Comparison of ENCODE assay signal across 8 cellular contexts in genomic region chr22:50526849-50527801, GRCh38. TPM values are rescaled to one million over a fixed set of nuclear protein-coding genes. Genes with fewer than 3 reads are reported as not detected.
A peak's percentile ranks its signal among the peaks of the same experiment; 100 is the strongest.
DNase-seq lines count a peak whose midpoint lies in the region; TF ChIP-seq lines count a peak whose summit lies in the region.

No MANE protein-coding gene starts in this region.

- peaks cover 9% of the 10 kb centered on the region for H3K36me3 Mint-ChIP-seq in activated T-helper 1 cell treated with anti-CD3 and anti-CD28 coated beads, Interleukin-12 subunit alpha, Interleukin-12 subunit beta, Interleukin-2, Interleukin-4 antibody, amounts not matched to agents 30 ng/mL and 10 ng/mL and 1 ng/mL, durations not matched to agents 14 hours and 24 hours and 36 hours (ENCODE audit: low read depth)

- H3K4me3 ChIP-seq in GM12864 (ENCODE audit: low read depth, low read length) (peak overlapping the region; percentile 60), prostate gland (peak overlapping the region; percentile 59 to 82)

- H3K27ac ChIP-seq in prostate gland = peak overlapping the region; percentile 87 to 92

- H3K27ac Mint-ChIP-seq in activated T-helper 1 cell treated with anti-CD3 and anti-CD28 coated beads, Interleukin-12 subunit alpha, Interleukin-12 subunit beta, Interleukin-2, Interleukin-4 antibody, amounts not matched to agents 30 ng/mL and 10 ng/mL and 1 ng/mL, durations not matched to agents 14 hours and 24 hours and 36 hours = peak overlapping the region; percentile 86

- no peaks in the 10 kb centered on the region for H3K9me3 Mint-ChIP-seq in activated T-helper 1 cell treated with anti-CD3 and anti-CD28 coated beads, Interleukin-12 subunit alpha, Interleukin-12 subunit beta, Interleukin-2, Interleukin-4 antibody, amounts not matched to agents 30 ng/mL and 10 ng/mL and 1 ng/mL, durations not matched to agents 14 hours and 24 hours and 36 hours

- intact Hi-C loops in activated T-helper 1 cell treated with anti-CD3 and anti-CD28 coated beads, Interleukin-12 subunit alpha, Interleukin-12 subunit beta, Interleukin-2, Interleukin-4 antibody, amounts not matched to agents 30 ng/mL and 10 ng/mL and 1 ng/mL, durations not matched to agents 14 hours and 24 hours and 36 hours (cut with micrococcal nuclease) = loop anchor here (1.0 kb wide), 1 partner anchor 12 kb away; no protein-coding TSS in a partner anchor
- intact Hi-C loops in cardiac septum (cut with DNase I) = loop anchor here (5.0 kb wide), 2 partner anchors 35 to 55 kb away; partner anchors contain the start of genes CHKB and SYCE3
- intact Hi-C loops in prostate gland (cut with DNase I) = no loop called here

- no peaks in the 10 kb centered on the region for H3K9me3 ChIP-seq in prostate gland

- H3K36me3 ChIP-seq in prostate gland = peaks cover 0 to 5% of the 10 kb centered on the region in 2 donors

- peaks cover 11% of the 10 kb centered on the region for H3K4me1 ChIP-seq in prostate gland (replicated peaks)

- no peak for TF ChIP-seq POLR2A in prostate gland (IDR thresholded peaks at IDR 0.05)

- 69% methylated on average over 29 of the region's 29 CpGs for WGBS in prostate gland

- no peaks in the 10 kb centered on the region for H3K27me3 ChIP-seq in prostate gland (replicated peaks; ENCODE audit: insufficient read depth)

- peak overlapping the region; percentile 83 for H3K4me3 Mint-ChIP-seq in activated T-helper 1 cell treated with anti-CD3 and anti-CD28 coated beads, Interleukin-12 subunit alpha, Interleukin-12 subunit beta, Interleukin-2, Interleukin-4 antibody, amounts not matched to agents 30 ng/mL and 10 ng/mL and 1 ng/mL, durations not matched to agents 14 hours and 24 hours and 36 hours

- peaks cover 34% of the 10 kb centered on the region for H3K4me1 Mint-ChIP-seq in activated T-helper 1 cell treated with anti-CD3 and anti-CD28 coated beads, Interleukin-12 subunit alpha, Interleukin-12 subunit beta, Interleukin-2, Interleukin-4 antibody, amounts not matched to agents 30 ng/mL and 10 ng/mL and 1 ng/mL, durations not matched to agents 14 hours and 24 hours and 36 hours (ENCODE audit: low read depth)

- DNase-seq in GM12864 (ENCODE audit: low read depth) (no peak), LoVo (ENCODE audit: low spot score) (peak; percentile 48), cardiac septum (ENCODE audit: low spot score) (peak; percentile 90), prostate gland (ENCODE audit: low spot score) (no peak), dedifferentiated amniotic fluid mesenchymal stem cell (ENCODE audit: extremely low spot score) (no peak), NCI-H774 (lab: John Stamatoyannopoulos, UW) (no peak), KG1 (lab: John Stamatoyannopoulos, UW) (no peak)
- DNase-seq in activated T-helper 1 cell treated with anti-CD3 and anti-CD28 coated beads, Interleukin-12 subunit alpha, Interleukin-12 subunit beta, Interleukin-2, Interleukin-4 antibody, amounts not matched to agents 30 ng/mL and 10 ng/mL and 1 ng/mL, durations not matched to agents 14 hours and 24 hours and 36 hours (ENCODE audit: low spot score) = no peak

- H3K27me3 Mint-ChIP-seq in activated T-helper 1 cell treated with anti-CD3 and anti-CD28 coated beads, Interleukin-12 subunit alpha, Interleukin-12 subunit beta, Interleukin-2, Interleukin-4 antibody, amounts not matched to agents 30 ng/mL and 10 ng/mL and 1 ng/mL, durations not matched to agents 14 hours and 24 hours and 36 hours (ENCODE audit: insufficient read depth) = no peaks in the 10 kb centered on the region

- no peak for TF ChIP-seq CTCF in GM12864 (IDR thresholded peaks at IDR 0.05; ENCODE audit: low read depth, low read length, missing control alignments)
- no peak for TF ChIP-seq CTCF in prostate gland (IDR thresholded peaks at IDR 0.05)

RNA-seq across cellular contexts. Expression of gene SCO2, which starts 1.7 kb away (rescaled TPM):
- total RNA-seq in activated T-helper 1 cell treated with anti-CD3 and anti-CD28 coated beads, Interleukin-12 subunit alpha, Interleukin-12 subunit beta, Interleukin-2, Interleukin-4 antibody, amounts not matched to agents 30 ng/mL and 10 ng/mL and 1 ng/mL, durations not matched to agents 14 hours and 24 hours and 36 hours = 8.7 and 14.8 TPM in 2 replicates
- 2.4 TPM for total RNA-seq in cardiac septum
- total RNA-seq in prostate gland = 1 to 10 TPM; 1.5 to 8.3 TPM

RNA-seq across cellular contexts. Expression of gene TYMP, which starts 2.7 kb away (rescaled TPM):
- total RNA-seq in activated T-helper 1 cell treated with anti-CD3 and anti-CD28 coated beads, Interleukin-12 subunit alpha, Interleukin-12 subunit beta, Interleukin-2, Interleukin-4 antibody, amounts not matched to agents 30 ng/mL and 10 ng/mL and 1 ng/mL, durations not matched to agents 14 hours and 24 hours and 36 hours = 57.2 and 59.9 TPM in 2 replicates
- total RNA-seq in cardiac septum = 18.3 TPM
- 10 to 100 TPM; 35.8 to 42.8 TPM for total RNA-seq in prostate gland

RNA-seq across cellular contexts. Expression of gene KLHDC7B, which starts 18.6 kb away (rescaled TPM):
- 5.5 TPM in 2 replicates for total RNA-seq in activated T-helper 1 cell treated with anti-CD3 and anti-CD28 coated beads, Interleukin-12 subunit alpha, Interleukin-12 subunit beta, Interleukin-2, Interleukin-4 antibody, amounts not matched to agents 30 ng/mL and 10 ng/mL and 1 ng/mL, durations not matched to agents 14 hours and 24 hours and 36 hours
- total RNA-seq in cardiac septum = 0.08 TPM
- total RNA-seq in prostate gland = under 1 TPM in 1 of 2 donors, not detected in 1; 0.62 TPM

RNA-seq across cellular contexts. Expression of gene NCAPH2, which starts 19.1 kb away (rescaled TPM):
- total RNA-seq in activated T-helper 1 cell treated with anti-CD3 and anti-CD28 coated beads, Interleukin-12 subunit alpha, Interleukin-12 subunit beta, Interleukin-2, Interleukin-4 antibody, amounts not matched to agents 30 ng/mL and 10 ng/mL and 1 ng/mL, durations not matched to agents 14 hours and 24 hours and 36 hours = 133 and 134 TPM in 2 replicates
- total RNA-seq in cardiac septum (25.1 TPM), prostate gland (10 to 100 TPM; 43.7 to 59.6 TPM)

RNA-seq across cellular contexts. Expression of gene LMF2, which starts 19.6 kb away (rescaled TPM):
- total RNA-seq in activated T-helper 1 cell treated with anti-CD3 and anti-CD28 coated beads, Interleukin-12 subunit alpha, Interleukin-12 subunit beta, Interleukin-2, Interleukin-4 antibody, amounts not matched to agents 30 ng/mL and 10 ng/mL and 1 ng/mL, durations not matched to agents 14 hours and 24 hours and 36 hours = 79.5 and 81.2 TPM in 2 replicates
- total RNA-seq in cardiac septum (28.7 TPM), prostate gland (10 to 100 TPM; 76.6 to 94.3 TPM)

Comparison
In these comparisons a context has a peak if more than half of its experiments do, and no peak if none do; other contexts are left out.
1. DNase-seq: peak in LoVo (single experiment) and cardiac septum (single experiment); none in GM12864 (single experiment), activated T-helper 1 cell treated with anti-CD3 and anti-CD28 coated beads, Interleukin-12 subunit alpha, Interleukin-12 subunit beta, Interleukin-2, Interleukin-4 antibody, amounts not matched to agents 30 ng/mL and 10 ng/mL and 1 ng/mL, durations not matched to agents 14 hours and 24 hours and 36 hours (single experiment), prostate gland (single experiment), dedifferentiated amniotic fluid mesenchymal stem cell (single experiment), NCI-H774 (single experiment) and KG1 (single experiment).